In genomic region chr5:128227984-128228383, GRCh38 we compare ENCODE assay signal across 11 cellular contexts.
DNase-seq lines count a peak whose midpoint lies in the region; FAIRE-seq and TF ChIP-seq lines count a peak whose summit lies in the region.
"Had no signal": no experiment of that assay in that cellular context is flagged by ENCODE, and none has a peak within 500 bp of the region (broad histone marks: within the 10 kb centered on the region; RNA-seq: fewer than 3 reads in every experiment).

No MANE protein-coding gene starts in this region.

- no peaks in the 10 kb centered on the region for H3K36me3 Mint-ChIP-seq in activated T-helper 1 cell treated with anti-CD3 and anti-CD28 coated beads, Interleukin-12 subunit alpha, Interleukin-12 subunit beta, Interleukin-2, Interleukin-4 antibody, amounts not matched to agents 30 ng/mL and 10 ng/mL and 1 ng/mL, durations not matched to agents 14 hours and 24 hours and 36 hours (ENCODE audit: low read depth)

- no peak for TF ChIP-seq POLR2A in H54 (IDR thresholded peaks at IDR 0.05; ENCODE audit: low read depth, low read length)

- peaks cover 27% of the 10 kb centered on the region for H3K4me1 ChIP-seq in skeletal muscle satellite cell (ENCODE audit: control insufficient read depth, insufficient read depth, low read length)

- FAIRE-seq in H54 (lab: Jason Lieb, UNC) (peak; percentile 98), RCC 7860 (lab: Jason Lieb, UNC) (peak; percentile 78)

- intact Hi-C loops in activated T-helper 1 cell treated with anti-CD3 and anti-CD28 coated beads, Interleukin-12 subunit alpha, Interleukin-12 subunit beta, Interleukin-2, Interleukin-4 antibody, amounts not matched to agents 30 ng/mL and 10 ng/mL and 1 ng/mL, durations not matched to agents 14 hours and 24 hours and 36 hours (cut with micrococcal nuclease) = no loop called here

- peaks cover 3% of the 10 kb centered on the region for H3K27me3 Mint-ChIP-seq in activated T-helper 1 cell treated with anti-CD3 and anti-CD28 coated beads, Interleukin-12 subunit alpha, Interleukin-12 subunit beta, Interleukin-2, Interleukin-4 antibody, amounts not matched to agents 30 ng/mL and 10 ng/mL and 1 ng/mL, durations not matched to agents 14 hours and 24 hours and 36 hours (ENCODE audit: insufficient read depth)

- H3K4me3 ChIP-seq in skeletal muscle satellite cell (ENCODE audit: low read length) (no peak overlapping the region), H7 (ENCODE audit: insufficient read depth, low read depth, low read length) (no peak overlapping the region)
- H3K4me3 ChIP-seq: lung, suprapubic skin had no signal

- no peak overlapping the region for H3K9ac ChIP-seq in skeletal muscle satellite cell (ENCODE audit: low read depth, low read length)

- no peaks in the 10 kb centered on the region for H3K4me1 Mint-ChIP-seq in activated T-helper 1 cell treated with anti-CD3 and anti-CD28 coated beads, Interleukin-12 subunit alpha, Interleukin-12 subunit beta, Interleukin-2, Interleukin-4 antibody, amounts not matched to agents 30 ng/mL and 10 ng/mL and 1 ng/mL, durations not matched to agents 14 hours and 24 hours and 36 hours (ENCODE audit: low read depth)

- no peak overlapping the region for H3K27ac Mint-ChIP-seq in activated T-helper 1 cell treated with anti-CD3 and anti-CD28 coated beads, Interleukin-12 subunit alpha, Interleukin-12 subunit beta, Interleukin-2, Interleukin-4 antibody, amounts not matched to agents 30 ng/mL and 10 ng/mL and 1 ng/mL, durations not matched to agents 14 hours and 24 hours and 36 hours

- H3K4me3 Mint-ChIP-seq in activated T-helper 1 cell treated with anti-CD3 and anti-CD28 coated beads, Interleukin-12 subunit alpha, Interleukin-12 subunit beta, Interleukin-2, Interleukin-4 antibody, amounts not matched to agents 30 ng/mL and 10 ng/mL and 1 ng/mL, durations not matched to agents 14 hours and 24 hours and 36 hours = no peak overlapping the region

- no peaks in the 10 kb centered on the region for H3K9me3 ChIP-seq in skeletal muscle satellite cell (replicated peaks; ENCODE audit: low read length)
- H3K9me3 ChIP-seq: suprapubic skin had no signal

- peak; percentile 51 for DNase-seq in H54 (ENCODE audit: insufficient read length, low spot score)
- peak; percentile 73 for DNase-seq in RCC 7860 (ENCODE audit: low spot score)
- peak; percentile 82 for DNase-seq in fibroblast of peridontal ligament (ENCODE audit: extremely low read depth)
- DNase-seq in H7 = no peak
- DNase-seq in NCI-H1436 (lab: John Stamatoyannopoulos, UW) = no peak
- DNase-seq in activated T-helper 1 cell treated with anti-CD3 and anti-CD28 coated beads, Interleukin-12 subunit alpha, Interleukin-12 subunit beta, Interleukin-2, Interleukin-4 antibody, amounts not matched to agents 30 ng/mL and 10 ng/mL and 1 ng/mL, durations not matched to agents 14 hours and 24 hours and 36 hours (ENCODE audit: low spot score) = no peak
- DNase-seq: activated naive CD4-positive, alpha-beta T cell treated with Interleukin-2 at 50 U/mL for 16 hours; NCI-H748 treated with DMSO at 0.1 percent for 48 hours had no signal

- no peaks in the 10 kb centered on the region for H3K9me3 Mint-ChIP-seq in activated T-helper 1 cell treated with anti-CD3 and anti-CD28 coated beads, Interleukin-12 subunit alpha, Interleukin-12 subunit beta, Interleukin-2, Interleukin-4 antibody, amounts not matched to agents 30 ng/mL and 10 ng/mL and 1 ng/mL, durations not matched to agents 14 hours and 24 hours and 36 hours

- no peaks in the 10 kb centered on the region for H3K36me3 ChIP-seq in skeletal muscle satellite cell (ENCODE audit: insufficient read depth, low read length)
- H3K36me3 ChIP-seq in H7 (replicated peaks; ENCODE audit: control insufficient read depth, insufficient read depth, low read length) = no peaks in the 10 kb centered on the region
- H3K36me3 ChIP-seq: suprapubic skin had no signal

- H3K27me3 ChIP-seq in skeletal muscle satellite cell (ENCODE audit: control insufficient read depth, insufficient read depth, low read length) = no peaks in the 10 kb centered on the region
- no peaks in the 10 kb centered on the region for H3K27me3 ChIP-seq in H7 (ENCODE audit: control insufficient read depth, insufficient read depth, low read length)
- H3K27me3 ChIP-seq: suprapubic skin had no signal

- H3K4me2 ChIP-seq in skeletal muscle satellite cell (ENCODE audit: low read length) = peak overlapping the region; percentile 30

Comparison
In these comparisons a context has a peak if more than half of its experiments do, and no peak if none do; other contexts are left out.
1. DNase-seq: peak in H54 (single experiment), RCC 7860 (single experiment) and fibroblast of peridontal ligament (single experiment); none in H7 (single experiment), NCI-H1436 (single experiment) and activated T-helper 1 cell treated with anti-CD3 and anti-CD28 coated beads, Interleukin-12 subunit alpha, Interleukin-12 subunit beta, Interleukin-2, Interleukin-4 antibody, amounts not matched to agents 30 ng/mL and 10 ng/mL and 1 ng/mL, durations not matched to agents 14 hours and 24 hours and 36 hours (single experiment).